In the genomic region with DNA sequence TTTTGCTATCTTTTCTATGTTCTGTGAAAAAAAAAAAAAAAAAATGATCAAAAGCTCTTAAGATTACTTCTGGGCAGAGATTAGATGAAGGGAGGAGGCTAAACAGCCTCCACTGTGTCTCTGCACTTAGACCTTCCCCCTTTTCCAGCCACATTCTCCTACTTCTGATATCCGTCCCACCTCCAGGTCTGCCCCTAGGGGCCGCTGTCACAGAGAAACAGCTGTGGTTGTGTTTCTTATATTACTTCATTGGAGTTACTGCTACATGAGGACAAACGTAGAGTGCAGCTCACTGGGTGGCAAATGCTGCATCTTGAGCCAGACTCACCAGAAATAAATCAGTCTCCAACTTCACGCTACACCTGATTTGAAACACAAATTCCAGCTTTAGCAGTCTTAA, we compare ENCODE assay signal across 8 cellular contexts.
DNase-seq lines count a peak whose midpoint lies in the region; ATAC-seq and TF ChIP-seq lines count a peak whose summit lies in the region.

No MANE protein-coding gene starts in this region.

- TF ChIP-seq CTCF in HL-60 (IDR thresholded peaks at IDR 0.05; ENCODE audit: insufficient read depth, low read length) = peak; percentile 64
- peak; percentile 54 for TF ChIP-seq CTCF in hepatocyte (IDR thresholded peaks at IDR 0.05; ENCODE audit: poor library complexity)
- no peak for TF ChIP-seq CTCF in omental fat pad (IDR thresholded peaks at IDR 0.05)

- H3K36me3 ChIP-seq in hepatocyte (replicated peaks; ENCODE audit: insufficient read depth, low read depth) = no peaks in the 10 kb centered on the region

- no peaks in the 10 kb centered on the region for H3K9me3 ChIP-seq in hepatocyte (ENCODE audit: low read depth)

- H3K4me3 ChIP-seq in HL-60 (replicated peaks; ENCODE audit: insufficient read depth, low read length) = no peak overlapping the region
- H3K4me3 ChIP-seq in hepatocyte = no peak overlapping the region

- WGBS in hepatocyte (ENCODE audit: low lambda C conversion rate, missing lambda C conversion rate) = 51% methylated on average over 4 of the region's 4 CpGs

- ATAC-seq in GM19463 (IDR thresholded peaks at IDR 0.05; ENCODE audit: unreplicated experiment) (peak; percentile 83), omental fat pad (ENCODE audit: low FRiP score) (no peak)

- H3K27ac ChIP-seq in HL-60 (replicated peaks) (no peak overlapping the region), hepatocyte (no peak overlapping the region)

- no peaks in the 10 kb centered on the region for H4K20me1 ChIP-seq in hepatocyte (ENCODE audit: insufficient read depth, poor library complexity, severe bottlenecking)

- H3K27me3 ChIP-seq in HL-60 (ENCODE audit: insufficient read depth, poor library complexity, severe bottlenecking) (no peaks in the 10 kb centered on the region), hepatocyte (no peaks in the 10 kb centered on the region)

- no peaks in the 10 kb centered on the region for H3K79me2 ChIP-seq in hepatocyte

- no peak overlapping the region for H2AFZ ChIP-seq in hepatocyte

- H3K9me2 ChIP-seq in hepatocyte (replicated peaks; ENCODE audit: insufficient read depth) = no peaks in the 10 kb centered on the region

- H3K4me2 ChIP-seq in hepatocyte = no peak overlapping the region

- DNase-seq in EL = peak; percentile 49
- DNase-seq in HL-60 (ENCODE audit: low read depth in 1 of 2, low spot score in 1 of 2) = peak; percentile 29 to 59
- DNase-seq in UCSD-AML1 (lab: John Stamatoyannopoulos, UW; ENCODE audit: unreplicated experiment) = peak; percentile 26
- DNase-seq in hepatocyte (ENCODE audit: low spot score) = peak; percentile 40
- no peak for DNase-seq in DMS114 treated with DMSO at 0.1 percent for 48 hours (lab: John Stamatoyannopoulos, UW; ENCODE audit: unreplicated experiment)
- DNase-seq in T1000 (lab: John Stamatoyannopoulos, UW) = no peak
- DNase-seq in omental fat pad (ENCODE audit: low spot score) = no peak

- H3K4me1 ChIP-seq in hepatocyte (ENCODE audit: insufficient read depth) = no peaks in the 10 kb centered on the region

Comparison
In these comparisons a context has a peak if more than half of its experiments do, and no peak if none do; other contexts are left out.
1. DNase-seq: peak in EL (single experiment), HL-60 (2 of 2), UCSD-AML1 (single experiment) and hepatocyte (single experiment); none in DMS114 treated with DMSO at 0.1 percent for 48 hours (single experiment), T1000 (single experiment) and omental fat pad (single experiment).
2. CTCF ChIP-seq: peak in HL-60 (single experiment) and hepatocyte (single experiment); none in omental fat pad (0 of 3).